1 cellular context compared by ENCODE assay signal in the genomic region with DNA sequence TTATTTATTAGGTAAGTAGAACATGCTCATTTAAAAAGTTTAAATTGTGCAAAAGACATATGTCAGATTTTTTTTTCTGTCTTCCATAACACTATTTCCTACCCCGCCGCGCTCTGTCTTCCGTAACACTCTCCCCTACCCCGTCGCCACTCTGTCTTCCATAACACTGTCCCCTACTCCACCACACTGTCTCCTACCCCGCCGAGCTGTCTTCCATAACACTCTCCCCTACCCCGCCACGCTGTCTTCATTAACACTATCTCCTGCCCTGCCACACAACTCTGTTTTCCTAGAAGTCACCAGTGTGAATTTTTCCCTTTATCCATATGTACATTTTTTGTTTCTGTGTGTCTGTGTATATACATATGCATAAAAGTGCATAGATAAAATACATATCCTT.
TF ChIP-seq lines count a peak whose summit lies in the region.

No MANE protein-coding gene starts in this region.

TF ChIP-seq in K562, 482 proteins besides CTCF, POLR2A, EP300 and RAD21 (continued from another document and continues in another):
- TF ChIP-seq, protein P1, sequence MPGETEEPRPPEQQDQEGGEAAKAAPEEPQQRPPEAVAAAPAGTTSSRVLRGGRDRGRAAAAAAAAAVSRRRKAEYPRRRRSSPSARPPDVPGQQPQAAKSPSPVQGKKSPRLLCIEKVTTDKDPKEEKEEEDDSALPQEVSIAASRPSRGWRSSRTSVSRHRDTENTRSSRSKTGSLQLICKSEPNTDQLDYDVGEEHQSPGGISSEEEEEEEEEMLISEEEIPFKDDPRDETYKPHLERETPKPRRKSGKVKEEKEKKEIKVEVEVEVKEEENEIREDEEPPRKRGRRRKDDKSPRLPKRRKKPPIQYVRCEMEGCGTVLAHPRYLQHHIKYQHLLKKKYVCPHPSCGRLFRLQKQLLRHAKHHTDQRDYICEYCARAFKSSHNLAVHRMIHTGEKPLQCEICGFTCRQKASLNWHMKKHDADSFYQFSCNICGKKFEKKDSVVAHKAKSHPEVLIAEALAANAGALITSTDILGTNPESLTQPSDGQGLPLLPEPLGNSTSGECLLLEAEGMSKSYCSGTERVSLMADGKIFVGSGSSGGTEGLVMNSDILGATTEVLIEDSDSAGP (CRISPR knock-in tag; IDR thresholded peaks at IDR 0.05): no peak
- TF ChIP-seq MYC (IDR thresholded peaks at IDR 0.05; ENCODE audit: low read depth, low read length): no peak
- no peak for TF ChIP-seq MYC (CRISPR knock-in tag; IDR thresholded peaks at IDR 0.05; ENCODE audit: borderline replicate concordance, low read depth)
- TF ChIP-seq ILK (tag; IDR thresholded peaks at IDR 0.05; ENCODE audit: borderline replicate concordance, low read depth): no peak
- TF ChIP-seq, protein P2, sequence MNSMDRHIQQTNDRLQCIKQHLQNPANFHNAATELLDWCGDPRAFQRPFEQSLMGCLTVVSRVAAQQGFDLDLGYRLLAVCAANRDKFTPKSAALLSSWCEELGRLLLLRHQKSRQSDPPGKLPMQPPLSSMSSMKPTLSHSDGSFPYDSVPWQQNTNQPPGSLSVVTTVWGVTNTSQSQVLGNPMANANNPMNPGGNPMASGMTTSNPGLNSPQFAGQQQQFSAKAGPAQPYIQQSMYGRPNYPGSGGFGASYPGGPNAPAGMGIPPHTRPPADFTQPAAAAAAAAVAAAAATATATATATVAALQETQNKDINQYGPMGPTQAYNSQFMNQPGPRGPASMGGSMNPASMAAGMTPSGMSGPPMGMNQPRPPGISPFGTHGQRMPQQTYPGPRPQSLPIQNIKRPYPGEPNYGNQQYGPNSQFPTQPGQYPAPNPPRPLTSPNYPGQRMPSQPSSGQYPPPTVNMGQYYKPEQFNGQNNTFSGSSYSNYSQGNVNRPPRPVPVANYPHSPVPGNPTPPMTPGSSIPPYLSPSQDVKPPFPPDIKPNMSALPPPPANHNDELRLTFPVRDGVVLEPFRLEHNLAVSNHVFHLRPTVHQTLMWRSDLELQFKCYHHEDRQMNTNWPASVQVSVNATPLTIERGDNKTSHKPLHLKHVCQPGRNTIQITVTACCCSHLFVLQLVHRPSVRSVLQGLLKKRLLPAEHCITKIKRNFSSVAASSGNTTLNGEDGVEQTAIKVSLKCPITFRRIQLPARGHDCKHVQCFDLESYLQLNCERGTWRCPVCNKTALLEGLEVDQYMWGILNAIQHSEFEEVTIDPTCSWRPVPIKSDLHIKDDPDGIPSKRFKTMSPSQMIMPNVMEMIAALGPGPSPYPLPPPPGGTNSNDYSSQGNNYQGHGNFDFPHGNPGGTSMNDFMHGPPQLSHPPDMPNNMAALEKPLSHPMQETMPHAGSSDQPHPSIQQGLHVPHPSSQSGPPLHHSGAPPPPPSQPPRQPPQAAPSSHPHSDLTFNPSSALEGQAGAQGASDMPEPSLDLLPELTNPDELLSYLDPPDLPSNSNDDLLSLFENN (IDR thresholded peaks at IDR 0.05; ENCODE audit: low read depth in 2 of 2, low read length in 2 of 2): no peak
- TF ChIP-seq, protein P3, sequence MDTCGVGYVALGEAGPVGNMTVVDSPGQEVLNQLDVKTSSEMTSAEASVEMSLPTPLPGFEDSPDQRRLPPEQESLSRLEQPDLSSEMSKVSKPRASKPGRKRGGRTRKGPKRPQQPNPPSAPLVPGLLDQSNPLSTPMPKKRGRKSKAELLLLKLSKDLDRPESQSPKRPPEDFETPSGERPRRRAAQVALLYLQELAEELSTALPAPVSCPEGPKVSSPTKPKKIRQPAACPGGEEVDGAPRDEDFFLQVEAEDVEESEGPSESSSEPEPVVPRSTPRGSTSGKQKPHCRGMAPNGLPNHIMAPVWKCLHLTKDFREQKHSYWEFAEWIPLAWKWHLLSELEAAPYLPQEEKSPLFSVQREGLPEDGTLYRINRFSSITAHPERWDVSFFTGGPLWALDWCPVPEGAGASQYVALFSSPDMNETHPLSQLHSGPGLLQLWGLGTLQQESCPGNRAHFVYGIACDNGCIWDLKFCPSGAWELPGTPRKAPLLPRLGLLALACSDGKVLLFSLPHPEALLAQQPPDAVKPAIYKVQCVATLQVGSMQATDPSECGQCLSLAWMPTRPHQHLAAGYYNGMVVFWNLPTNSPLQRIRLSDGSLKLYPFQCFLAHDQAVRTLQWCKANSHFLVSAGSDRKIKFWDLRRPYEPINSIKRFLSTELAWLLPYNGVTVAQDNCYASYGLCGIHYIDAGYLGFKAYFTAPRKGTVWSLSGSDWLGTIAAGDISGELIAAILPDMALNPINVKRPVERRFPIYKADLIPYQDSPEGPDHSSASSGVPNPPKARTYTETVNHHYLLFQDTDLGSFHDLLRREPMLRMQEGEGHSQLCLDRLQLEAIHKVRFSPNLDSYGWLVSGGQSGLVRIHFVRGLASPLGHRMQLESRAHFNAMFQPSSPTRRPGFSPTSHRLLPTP (IDR thresholded peaks at IDR 0.05; ENCODE audit: borderline replicate concordance, extremely low read depth, insufficient read length): no peak
- TF ChIP-seq TRIM24 (IDR thresholded peaks at IDR 0.05): 0 out of 4 replicates have a peak, but pooled peaks of 1 of the 2 experiments have one; percentile 18
- TF ChIP-seq MIER1 (IDR thresholded peaks at IDR 0.05; ENCODE audit: low read depth): no peak
- TF ChIP-seq ZNF586 (CRISPR knock-in tag; conservative IDR thresholded peaks at IDR 0.05): no peak
- TF ChIP-seq ASH1L (IDR thresholded peaks at IDR 0.05; ENCODE audit: borderline replicate concordance, low read depth, partially characterized antibody): no peak
- TF ChIP-seq ZNF766 (CRISPR knock-in tag; conservative IDR thresholded peaks at IDR 0.05): no peak
- TF ChIP-seq PTTG1 (tag; IDR thresholded peaks at IDR 0.05; ENCODE audit: low read depth): no peak
- no peak for TF ChIP-seq NEUROD1 (IDR thresholded peaks at IDR 0.05; ENCODE audit: borderline replicate concordance, low read depth, low read length, partially characterized antibody)
- TF ChIP-seq ZNF57 (CRISPR knock-in tag; IDR thresholded peaks at IDR 0.05): no peak
- TF ChIP-seq THRAP3 (IDR thresholded peaks at IDR 0.05; ENCODE audit: borderline replicate concordance): peak; percentile 79
- 0 out of 2 replicates have a peak, but pooled peaks have one; percentile 52 for TF ChIP-seq HLTF (IDR thresholded peaks at IDR 0.05)
- TF ChIP-seq, protein P4, sequence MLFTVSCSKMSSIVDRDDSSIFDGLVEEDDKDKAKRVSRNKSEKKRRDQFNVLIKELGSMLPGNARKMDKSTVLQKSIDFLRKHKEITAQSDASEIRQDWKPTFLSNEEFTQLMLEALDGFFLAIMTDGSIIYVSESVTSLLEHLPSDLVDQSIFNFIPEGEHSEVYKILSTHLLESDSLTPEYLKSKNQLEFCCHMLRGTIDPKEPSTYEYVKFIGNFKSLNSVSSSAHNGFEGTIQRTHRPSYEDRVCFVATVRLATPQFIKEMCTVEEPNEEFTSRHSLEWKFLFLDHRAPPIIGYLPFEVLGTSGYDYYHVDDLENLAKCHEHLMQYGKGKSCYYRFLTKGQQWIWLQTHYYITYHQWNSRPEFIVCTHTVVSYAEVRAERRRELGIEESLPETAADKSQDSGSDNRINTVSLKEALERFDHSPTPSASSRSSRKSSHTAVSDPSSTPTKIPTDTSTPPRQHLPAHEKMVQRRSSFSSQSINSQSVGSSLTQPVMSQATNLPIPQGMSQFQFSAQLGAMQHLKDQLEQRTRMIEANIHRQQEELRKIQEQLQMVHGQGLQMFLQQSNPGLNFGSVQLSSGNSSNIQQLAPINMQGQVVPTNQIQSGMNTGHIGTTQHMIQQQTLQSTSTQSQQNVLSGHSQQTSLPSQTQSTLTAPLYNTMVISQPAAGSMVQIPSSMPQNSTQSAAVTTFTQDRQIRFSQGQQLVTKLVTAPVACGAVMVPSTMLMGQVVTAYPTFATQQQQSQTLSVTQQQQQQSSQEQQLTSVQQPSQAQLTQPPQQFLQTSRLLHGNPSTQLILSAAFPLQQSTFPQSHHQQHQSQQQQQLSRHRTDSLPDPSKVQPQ (CRISPR knock-in tag; IDR thresholded peaks at IDR 0.05; ENCODE audit: borderline replicate concordance): no peak
- no peak for TF ChIP-seq MTF1 (CRISPR knock-in tag; IDR thresholded peaks at IDR 0.05; ENCODE audit: borderline replicate concordance)
- no peak for TF ChIP-seq CXXC5 (CRISPR knock-in tag; IDR thresholded peaks at IDR 0.05)
- TF ChIP-seq RBM14 (IDR thresholded peaks at IDR 0.05; ENCODE audit: borderline replicate concordance, insufficient read depth, low read depth, low read length): no peak
- TF ChIP-seq ZNF224 (CRISPR knock-in tag; IDR thresholded peaks at IDR 0.05): no peak
- TF ChIP-seq, protein P5, sequence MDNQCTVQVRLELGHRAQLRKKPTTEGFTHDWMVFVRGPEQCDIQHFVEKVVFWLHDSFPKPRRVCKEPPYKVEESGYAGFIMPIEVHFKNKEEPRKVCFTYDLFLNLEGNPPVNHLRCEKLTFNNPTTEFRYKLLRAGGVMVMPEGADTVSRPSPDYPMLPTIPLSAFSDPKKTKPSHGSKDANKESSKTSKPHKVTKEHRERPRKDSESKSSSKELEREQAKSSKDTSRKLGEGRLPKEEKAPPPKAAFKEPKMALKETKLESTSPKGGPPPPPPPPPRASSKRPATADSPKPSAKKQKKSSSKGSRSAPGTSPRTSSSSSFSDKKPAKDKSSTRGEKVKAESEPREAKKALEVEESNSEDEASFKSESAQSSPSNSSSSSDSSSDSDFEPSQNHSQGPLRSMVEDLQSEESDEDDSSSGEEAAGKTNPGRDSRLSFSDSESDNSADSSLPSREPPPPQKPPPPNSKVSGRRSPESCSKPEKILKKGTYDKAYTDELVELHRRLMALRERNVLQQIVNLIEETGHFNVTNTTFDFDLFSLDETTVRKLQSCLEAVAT (IDR thresholded peaks at IDR 0.05): peak; percentile 79 to 81
- TF ChIP-seq SPI1 (IDR thresholded peaks at IDR 0.05; ENCODE audit: borderline replicate concordance, low read depth, low read length): no peak
- TF ChIP-seq ZBTB8A (IDR thresholded peaks at IDR 0.05; ENCODE audit: partially characterized antibody): no peak
- TF ChIP-seq RFX5 (IDR thresholded peaks at IDR 0.05; ENCODE audit: low read depth, low read length): no peak
- TF ChIP-seq ARID2 (IDR thresholded peaks at IDR 0.05): 0 out of 2 replicates have a peak, but pooled peaks have one; percentile 10
- TF ChIP-seq SMARCA4 (IDR thresholded peaks at IDR 0.05): no peak
- TF ChIP-seq SMAD2 (IDR thresholded peaks at IDR 0.05; ENCODE audit: low read depth, low read length): no peak
- no peak for TF ChIP-seq ARHGAP35 (IDR thresholded peaks at IDR 0.05; ENCODE audit: partially characterized antibody)
- TF ChIP-seq ZKSCAN3 (CRISPR knock-in tag; IDR thresholded peaks at IDR 0.05): no peak
- TF ChIP-seq ZNF717 (CRISPR knock-in tag; IDR thresholded peaks at IDR 0.05): no peak
- TF ChIP-seq ETV1 (tag; conservative IDR thresholded peaks at IDR 0.05; ENCODE audit: low read depth): no peak
- TF ChIP-seq MAFK (IDR thresholded peaks at IDR 0.05; ENCODE audit: low read length): no peak
- no peak for TF ChIP-seq HMGN3 (IDR thresholded peaks at IDR 0.05; ENCODE audit: borderline replicate concordance, extremely low read depth, insufficient read length, low read depth, low read length)
- TF ChIP-seq MECOM (CRISPR knock-in tag; IDR thresholded peaks at IDR 0.05): no peak
- TF ChIP-seq ARID1B (IDR thresholded peaks at IDR 0.05): 0 out of 2 replicates have a peak, but pooled peaks have one; percentile 6
- TF ChIP-seq, protein P6, sequence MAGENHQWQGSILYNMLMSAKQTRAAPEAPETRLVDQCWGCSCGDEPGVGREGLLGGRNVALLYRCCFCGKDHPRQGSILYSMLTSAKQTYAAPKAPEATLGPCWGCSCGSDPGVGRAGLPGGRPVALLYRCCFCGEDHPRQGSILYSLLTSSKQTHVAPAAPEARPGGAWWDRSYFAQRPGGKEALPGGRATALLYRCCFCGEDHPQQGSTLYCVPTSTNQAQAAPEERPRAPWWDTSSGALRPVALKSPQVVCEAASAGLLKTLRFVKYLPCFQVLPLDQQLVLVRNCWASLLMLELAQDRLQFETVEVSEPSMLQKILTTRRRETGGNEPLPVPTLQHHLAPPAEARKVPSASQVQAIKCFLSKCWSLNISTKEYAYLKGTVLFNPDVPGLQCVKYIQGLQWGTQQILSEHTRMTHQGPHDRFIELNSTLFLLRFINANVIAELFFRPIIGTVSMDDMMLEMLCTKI (IDR thresholded peaks at IDR 0.05; ENCODE audit: partially characterized antibody): no peak
- TF ChIP-seq ZNF347 (CRISPR knock-in tag; IDR thresholded peaks at IDR 0.05; ENCODE audit: low read depth): no peak
- no peak for TF ChIP-seq TCF7L2 (IDR thresholded peaks at IDR 0.05; ENCODE audit: low read depth, low read length)
- no peak for TF ChIP-seq NFYB (IDR thresholded peaks at IDR 0.05; ENCODE audit: extremely low read depth, insufficient read length)
- TF ChIP-seq MTA3 (IDR thresholded peaks at IDR 0.05; ENCODE audit: borderline replicate concordance): no peak
- TF ChIP-seq TRIM28 (IDR thresholded peaks at IDR 0.05): no peak
- TF ChIP-seq EWSR1 (IDR thresholded peaks at IDR 0.05; ENCODE audit: borderline replicate concordance, low read depth, partially characterized antibody): no peak
- TF ChIP-seq GABPB1 (CRISPR knock-in tag; IDR thresholded peaks at IDR 0.05): no peak
- TF ChIP-seq, protein P7, sequence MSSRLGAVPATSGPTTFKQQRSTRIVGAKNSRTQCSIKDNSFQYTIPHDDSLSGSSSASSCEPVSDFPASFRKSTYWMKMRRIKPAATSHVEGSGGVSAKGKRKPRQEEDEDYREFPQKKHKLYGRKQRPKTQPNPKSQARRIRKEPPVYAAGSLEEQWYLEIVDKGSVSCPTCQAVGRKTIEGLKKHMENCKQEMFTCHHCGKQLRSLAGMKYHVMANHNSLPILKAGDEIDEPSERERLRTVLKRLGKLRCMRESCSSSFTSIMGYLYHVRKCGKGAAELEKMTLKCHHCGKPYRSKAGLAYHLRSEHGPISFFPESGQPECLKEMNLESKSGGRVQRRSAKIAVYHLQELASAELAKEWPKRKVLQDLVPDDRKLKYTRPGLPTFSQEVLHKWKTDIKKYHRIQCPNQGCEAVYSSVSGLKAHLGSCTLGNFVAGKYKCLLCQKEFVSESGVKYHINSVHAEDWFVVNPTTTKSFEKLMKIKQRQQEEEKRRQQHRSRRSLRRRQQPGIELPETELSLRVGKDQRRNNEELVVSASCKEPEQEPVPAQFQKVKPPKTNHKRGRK (tag; IDR thresholded peaks at IDR 0.05): no peak
- TF ChIP-seq, protein P8, sequence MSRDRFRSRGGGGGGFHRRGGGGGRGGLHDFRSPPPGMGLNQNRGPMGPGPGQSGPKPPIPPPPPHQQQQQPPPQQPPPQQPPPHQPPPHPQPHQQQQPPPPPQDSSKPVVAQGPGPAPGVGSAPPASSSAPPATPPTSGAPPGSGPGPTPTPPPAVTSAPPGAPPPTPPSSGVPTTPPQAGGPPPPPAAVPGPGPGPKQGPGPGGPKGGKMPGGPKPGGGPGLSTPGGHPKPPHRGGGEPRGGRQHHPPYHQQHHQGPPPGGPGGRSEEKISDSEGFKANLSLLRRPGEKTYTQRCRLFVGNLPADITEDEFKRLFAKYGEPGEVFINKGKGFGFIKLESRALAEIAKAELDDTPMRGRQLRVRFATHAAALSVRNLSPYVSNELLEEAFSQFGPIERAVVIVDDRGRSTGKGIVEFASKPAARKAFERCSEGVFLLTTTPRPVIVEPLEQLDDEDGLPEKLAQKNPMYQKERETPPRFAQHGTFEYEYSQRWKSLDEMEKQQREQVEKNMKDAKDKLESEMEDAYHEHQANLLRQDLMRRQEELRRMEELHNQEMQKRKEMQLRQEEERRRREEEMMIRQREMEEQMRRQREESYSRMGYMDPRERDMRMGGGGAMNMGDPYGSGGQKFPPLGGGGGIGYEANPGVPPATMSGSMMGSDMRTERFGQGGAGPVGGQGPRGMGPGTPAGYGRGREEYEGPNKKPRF (IDR thresholded peaks at IDR 0.05; ENCODE audit: low read depth, low read length): no peak
- peak in 1 of 2 experiments; percentile 32; a peak in 1 of 4 replicates for TF ChIP-seq ARNT (IDR thresholded peaks at IDR 0.05)
- peak; percentile 80; the same call in 1 of the 2 replicates for TF ChIP-seq LARP7 (IDR thresholded peaks at IDR 0.05)
- TF ChIP-seq ZSCAN32 (CRISPR knock-in tag; IDR thresholded peaks at IDR 0.05): no peak
- peak in 1 of 2 experiments; percentile 35; a peak in 2 of 4 replicates for TF ChIP-seq HDAC1 (IDR thresholded peaks at IDR 0.05)
- TF ChIP-seq SMAD4 (CRISPR knock-in tag; conservative IDR thresholded peaks at IDR 0.05): no peak
